2 cellular contexts compared by ENCODE assay signal in the genomic region with DNA sequence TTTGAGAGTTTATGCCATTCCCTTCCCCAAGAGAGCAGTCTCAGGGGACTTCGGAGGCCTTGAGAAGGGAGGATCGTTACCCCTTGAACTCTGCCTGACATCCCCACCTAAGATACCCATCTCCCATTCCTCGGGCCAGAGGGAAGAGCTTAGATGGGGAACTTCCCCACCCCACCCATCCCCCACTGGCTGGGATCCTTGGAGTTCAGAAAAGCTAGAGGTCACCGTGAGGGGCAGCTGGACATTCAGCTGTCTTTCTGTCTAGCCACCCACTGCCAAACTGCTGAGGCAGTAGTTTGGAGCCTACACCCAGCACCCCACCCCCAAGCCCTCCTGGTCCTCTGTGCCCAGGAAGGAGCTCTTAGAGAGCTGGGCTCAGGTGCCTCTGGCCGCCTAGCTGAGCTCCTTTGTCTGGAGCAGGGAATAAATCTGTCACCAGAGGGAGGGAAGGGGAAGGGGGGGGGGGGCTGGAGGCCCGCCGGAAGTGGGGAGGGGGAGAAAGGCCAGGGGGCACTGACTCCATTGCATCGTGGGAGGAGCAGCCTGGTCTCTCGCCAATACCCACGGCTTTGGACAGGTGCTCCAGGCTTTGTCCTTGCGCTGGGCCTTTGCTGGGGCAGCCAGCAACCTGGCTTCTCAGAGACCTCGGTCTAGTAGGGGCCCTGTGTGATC.
TF ChIP-seq lines count a peak whose summit lies in the region.

No MANE protein-coding gene starts in this region.

TF ChIP-seq in SK-N-SH, 30 proteins besides CTCF, POLR2A, EP300 and RAD21 (continued from another document):
- no peak for TF ChIP-seq REST (IDR thresholded peaks at IDR 0.05; ENCODE audit: low read depth, low read length)
- TF ChIP-seq, protein P1, sequence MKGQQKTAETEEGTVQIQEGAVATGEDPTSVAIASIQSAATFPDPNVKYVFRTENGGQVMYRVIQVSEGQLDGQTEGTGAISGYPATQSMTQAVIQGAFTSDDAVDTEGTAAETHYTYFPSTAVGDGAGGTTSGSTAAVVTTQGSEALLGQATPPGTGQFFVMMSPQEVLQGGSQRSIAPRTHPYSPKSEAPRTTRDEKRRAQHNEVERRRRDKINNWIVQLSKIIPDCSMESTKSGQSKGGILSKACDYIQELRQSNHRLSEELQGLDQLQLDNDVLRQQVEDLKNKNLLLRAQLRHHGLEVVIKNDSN (IDR thresholded peaks at IDR 0.05; ENCODE audit: borderline replicate concordance, low read depth), result no peak
- TF ChIP-seq MEF2A (IDR thresholded peaks at IDR 0.05; ENCODE audit: borderline replicate concordance, low read depth), result no peak
- TF ChIP-seq MAX (IDR thresholded peaks at IDR 0.05; ENCODE audit: low read depth), result no peak
- TF ChIP-seq NRF1 (IDR thresholded peaks at IDR 0.05; ENCODE audit: low read depth, low read length), result no peak
- TF ChIP-seq JUND (IDR thresholded peaks at IDR 0.05), result no peak
- no peak for TF ChIP-seq POLR2AphosphoS5 (IDR thresholded peaks at IDR 0.05; ENCODE audit: low read depth, low read length)
- TF ChIP-seq GATA2 (CRISPR knock-in tag; IDR thresholded peaks at IDR 0.05), result no peak
- no peak for TF ChIP-seq RCOR1 (IDR thresholded peaks at IDR 0.05; ENCODE audit: low read length)
- TF ChIP-seq ELF1 (IDR thresholded peaks at IDR 0.05), result no peak
- no peak for TF ChIP-seq YY1 (IDR thresholded peaks at IDR 0.05; ENCODE audit: low read depth)

TF ChIP-seq in SK-N-SH treated with all-trans-retinoic acid at 6 μM for 48 hours, 23 proteins besides CTCF, POLR2A, EP300 and RAD21 (continued from another document):
- TF ChIP-seq PPARA (CRISPR knock-in tag; IDR thresholded peaks at IDR 0.05; ENCODE audit: borderline replicate concordance) (no peak), SNAI2 (CRISPR knock-in tag; IDR thresholded peaks at IDR 0.05) (no peak), OSR1 (CRISPR knock-in tag; IDR thresholded peaks at IDR 0.05) (no peak), ZFP30 (CRISPR knock-in tag; IDR thresholded peaks at IDR 0.05) (no peak), TCF4 (CRISPR knock-in tag; IDR thresholded peaks at IDR 0.05; ENCODE audit: borderline replicate concordance) (no peak)
- TF ChIP-seq, protein P2, sequence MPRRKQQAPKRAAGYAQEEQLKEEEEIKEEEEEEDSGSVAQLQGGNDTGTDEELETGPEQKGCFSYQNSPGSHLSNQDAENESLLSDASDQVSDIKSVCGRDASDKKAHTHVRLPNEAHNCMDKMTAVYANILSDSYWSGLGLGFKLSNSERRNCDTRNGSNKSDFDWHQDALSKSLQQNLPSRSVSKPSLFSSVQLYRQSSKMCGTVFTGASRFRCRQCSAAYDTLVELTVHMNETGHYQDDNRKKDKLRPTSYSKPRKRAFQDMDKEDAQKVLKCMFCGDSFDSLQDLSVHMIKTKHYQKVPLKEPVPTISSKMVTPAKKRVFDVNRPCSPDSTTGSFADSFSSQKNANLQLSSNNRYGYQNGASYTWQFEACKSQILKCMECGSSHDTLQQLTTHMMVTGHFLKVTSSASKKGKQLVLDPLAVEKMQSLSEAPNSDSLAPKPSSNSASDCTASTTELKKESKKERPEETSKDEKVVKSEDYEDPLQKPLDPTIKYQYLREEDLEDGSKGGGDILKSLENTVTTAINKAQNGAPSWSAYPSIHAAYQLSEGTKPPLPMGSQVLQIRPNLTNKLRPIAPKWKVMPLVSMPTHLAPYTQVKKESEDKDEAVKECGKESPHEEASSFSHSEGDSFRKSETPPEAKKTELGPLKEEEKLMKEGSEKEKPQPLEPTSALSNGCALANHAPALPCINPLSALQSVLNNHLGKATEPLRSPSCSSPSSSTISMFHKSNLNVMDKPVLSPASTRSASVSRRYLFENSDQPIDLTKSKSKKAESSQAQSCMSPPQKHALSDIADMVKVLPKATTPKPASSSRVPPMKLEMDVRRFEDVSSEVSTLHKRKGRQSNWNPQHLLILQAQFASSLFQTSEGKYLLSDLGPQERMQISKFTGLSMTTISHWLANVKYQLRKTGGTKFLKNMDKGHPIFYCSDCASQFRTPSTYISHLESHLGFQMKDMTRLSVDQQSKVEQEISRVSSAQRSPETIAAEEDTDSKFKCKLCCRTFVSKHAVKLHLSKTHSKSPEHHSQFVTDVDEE (CRISPR knock-in tag; IDR thresholded peaks at IDR 0.05), result no peak
